1 cellular context compared by ENCODE assay signal in genomic region chr4:183504064-183504929, GRCh38.
A peak's percentile ranks its signal among the peaks of the same experiment; 100 is the strongest.
TF ChIP-seq lines count a peak whose summit lies in the region.

No MANE protein-coding gene starts in this region.

TF ChIP-seq in GM12878, 131 proteins besides CTCF, POLR2A, EP300 and RAD21 (continued from another document):
- TF ChIP-seq, protein P1, sequence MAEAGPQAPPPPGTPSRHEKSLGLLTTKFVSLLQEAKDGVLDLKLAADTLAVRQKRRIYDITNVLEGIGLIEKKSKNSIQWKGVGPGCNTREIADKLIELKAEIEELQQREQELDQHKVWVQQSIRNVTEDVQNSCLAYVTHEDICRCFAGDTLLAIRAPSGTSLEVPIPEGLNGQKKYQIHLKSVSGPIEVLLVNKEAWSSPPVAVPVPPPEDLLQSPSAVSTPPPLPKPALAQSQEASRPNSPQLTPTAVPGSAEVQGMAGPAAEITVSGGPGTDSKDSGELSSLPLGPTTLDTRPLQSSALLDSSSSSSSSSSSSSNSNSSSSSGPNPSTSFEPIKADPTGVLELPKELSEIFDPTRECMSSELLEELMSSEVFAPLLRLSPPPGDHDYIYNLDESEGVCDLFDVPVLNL (IDR thresholded peaks at IDR 0.05; ENCODE audit: low read depth, low read length): peak; percentile 97
- no peak for TF ChIP-seq IRF4 (IDR thresholded peaks at IDR 0.05; ENCODE audit: low read depth, low read length)
- no peak for TF ChIP-seq STAT3 (IDR thresholded peaks at IDR 0.05; ENCODE audit: low read depth, low read length)
- TF ChIP-seq SMC3 (IDR thresholded peaks at IDR 0.05; ENCODE audit: borderline replicate concordance, low read length): no peak
- TF ChIP-seq HCFC1 (IDR thresholded peaks at IDR 0.05; ENCODE audit: low read length): no peak; the same call in 1 of the 2 replicates
- no peak for TF ChIP-seq JUNB (IDR thresholded peaks at IDR 0.05)
